8 cellular contexts compared by ENCODE assay signal in the genomic region with DNA sequence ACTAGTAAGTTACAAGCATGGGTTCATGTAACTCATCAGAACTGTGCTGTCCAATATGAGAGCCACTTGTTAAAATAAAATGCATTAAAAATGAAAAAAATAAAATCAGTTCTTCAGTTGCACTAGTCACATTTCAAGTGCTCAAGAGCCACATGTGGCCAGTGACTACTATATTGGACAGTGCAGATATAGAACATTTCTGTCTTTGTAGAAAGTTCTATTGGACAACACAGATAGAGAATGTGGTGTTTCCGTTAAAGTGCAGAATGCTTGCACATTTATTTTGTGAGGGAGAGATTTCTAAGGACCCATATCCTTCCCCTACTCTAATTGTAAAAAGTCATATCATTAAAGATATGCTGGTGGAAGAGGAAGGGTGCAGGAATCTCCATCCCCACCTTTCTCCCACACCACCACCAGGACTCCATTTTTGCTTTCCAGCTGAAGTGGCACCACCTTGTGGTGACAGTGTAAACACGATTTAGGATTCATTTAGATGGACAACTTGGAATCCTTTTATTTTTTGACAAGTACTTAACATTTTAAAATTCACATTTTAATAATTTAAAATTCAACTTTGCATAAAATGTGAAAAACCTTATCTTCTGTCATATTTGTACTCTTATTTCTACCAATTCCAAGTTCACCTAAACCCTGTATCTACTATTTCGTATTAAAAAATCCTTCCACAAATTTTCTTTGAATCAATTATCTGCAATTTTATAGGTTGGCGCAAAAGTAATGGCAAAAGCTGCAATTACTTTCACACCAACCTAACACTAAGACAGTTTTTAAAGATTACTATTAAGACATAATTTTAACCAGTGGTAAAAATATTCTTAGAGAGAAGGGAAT. TPM values are rescaled to one million over a fixed set of nuclear protein-coding genes. Genes with fewer than 3 reads are reported as not detected.
A peak's percentile ranks its signal among the peaks of the same experiment; 100 is the strongest.
DNase-seq lines count a peak whose midpoint lies in the region; FAIRE-seq and TF ChIP-seq lines count a peak whose summit lies in the region.

No MANE protein-coding gene starts in this region.

- H3K4me1 Mint-ChIP-seq in T-helper 2 cell treated with Interferon-gamma antibody and Interleukin-4, amounts not matched to agents 5 μg/mL and 100 μg/mL, for 36 hours (ENCODE audit: low read depth), result no peaks in the 10 kb centered on the region

- no peak overlapping the region for H3K4me3 Mint-ChIP-seq in T-helper 2 cell treated with Interferon-gamma antibody and Interleukin-4, amounts not matched to agents 5 μg/mL and 100 μg/mL, for 36 hours

- DNase-seq in COLO829 (ENCODE audit: low spot score) (peak; percentile 65), GM20000 (ENCODE audit: low spot score) (peak; percentile 26), NCI-H526 treated with DMSO at 0.1 percent for 48 hours (lab: John Stamatoyannopoulos, UW) (peak; percentile 7), bronchial epithelial cell (ENCODE audit: low read depth) (peak; percentile 61), left kidney (ENCODE audit: low read depth, low spot score) (peak; percentile 83), lower leg skin (ENCODE audit: low spot score in 2 of 2) (no peak)
- no peak for DNase-seq in effector memory CD4-positive, alpha-beta T cell
- DNase-seq in T-helper 2 cell treated with Interferon-gamma antibody and Interleukin-4, amounts not matched to agents 5 μg/mL and 100 μg/mL, for 36 hours (ENCODE audit: low spot score), result no peak

- H3K36me3 Mint-ChIP-seq in T-helper 2 cell treated with Interferon-gamma antibody and Interleukin-4, amounts not matched to agents 5 μg/mL and 100 μg/mL, for 36 hours (ENCODE audit: low read depth), result peaks cover 2% of the 10 kb centered on the region

- no peaks in the 10 kb centered on the region for H3K27me3 ChIP-seq in bronchial epithelial cell (ENCODE audit: control insufficient read depth, insufficient read depth, low read length)
- H3K27me3 ChIP-seq in effector memory CD4-positive, alpha-beta T cell (replicated peaks; ENCODE audit: control insufficient read depth, insufficient read depth, low read length, poor library complexity, severe bottlenecking), result no peaks in the 10 kb centered on the region

- H3K9me3 ChIP-seq in effector memory CD4-positive, alpha-beta T cell (ENCODE audit: control insufficient read depth, low read length), result no peaks in the 10 kb centered on the region

- no peak overlapping the region for H3K4me3 ChIP-seq in bronchial epithelial cell (ENCODE audit: low read depth, low read length)
- no peak overlapping the region for H3K4me3 ChIP-seq in lower leg skin (ENCODE audit: low read depth, poor library complexity, severe bottlenecking)
- no peak overlapping the region for H3K4me3 ChIP-seq in effector memory CD4-positive, alpha-beta T cell (ENCODE audit: insufficient read depth, low read depth, low read length, poor library complexity, severe bottlenecking)

- H3K36me3 ChIP-seq in bronchial epithelial cell (ENCODE audit: control insufficient read depth, insufficient read depth, low read length), result no peaks in the 10 kb centered on the region
- H3K36me3 ChIP-seq in effector memory CD4-positive, alpha-beta T cell (ENCODE audit: control insufficient read depth, insufficient read depth, low read length), result peaks cover 16% of the 10 kb centered on the region

- H3K9me3 Mint-ChIP-seq in T-helper 2 cell treated with Interferon-gamma antibody and Interleukin-4, amounts not matched to agents 5 μg/mL and 100 μg/mL, for 36 hours, result no peaks in the 10 kb centered on the region

- no peak overlapping the region for H3K27ac ChIP-seq in effector memory CD4-positive, alpha-beta T cell (ENCODE audit: insufficient read depth, low read length, poor library complexity, severe bottlenecking)

- no peak overlapping the region for H3K27ac Mint-ChIP-seq in T-helper 2 cell treated with Interferon-gamma antibody and Interleukin-4, amounts not matched to agents 5 μg/mL and 100 μg/mL, for 36 hours

- TF ChIP-seq CTCF in GM20000 (IDR thresholded peaks at IDR 0.05; ENCODE audit: extremely low read depth, missing control alignments) (peak; percentile 33), bronchial epithelial cell (IDR thresholded peaks at IDR 0.05; ENCODE audit: insufficient read depth, low read length, severe bottlenecking) (peak; percentile 63), lower leg skin (IDR thresholded peaks at IDR 0.05) (peak in 1 of 3 donors; percentile 19)

- H3K27me3 Mint-ChIP-seq in T-helper 2 cell treated with Interferon-gamma antibody and Interleukin-4, amounts not matched to agents 5 μg/mL and 100 μg/mL, for 36 hours (ENCODE audit: low read depth), result no peaks in the 10 kb centered on the region

- no peaks in the 10 kb centered on the region for H3K4me1 ChIP-seq in effector memory CD4-positive, alpha-beta T cell (ENCODE audit: control insufficient read depth, insufficient read depth, low read length, poor library complexity, severe bottlenecking)

- FAIRE-seq in bronchial epithelial cell (lab: Jason Lieb, UNC), result no peak

- 77 to 79% methylated on average over 4 of the region's 4 CpGs for WGBS in lower leg skin, 2 donors

- intact Hi-C loops in lower leg skin (cut with DNase I; ENCODE audit: low total_unique reads), result no loop called here

- TF ChIP-seq POLR2A in lower leg skin (IDR thresholded peaks at IDR 0.05), result no peak

RNA-seq across cellular contexts. Expression of a gene that starts 9.4 kb away (rescaled TPM):
- total RNA-seq in bronchial epithelial cell, result 0.13 and 0.26 TPM in 2 replicates
- total RNA-seq in lower leg skin, result 10 to 100 TPM; 10.2 to 24.8 (median 18.8) TPM

Comparison
In these comparisons a context has a peak if more than half of its experiments do, and no peak if none do; other contexts are left out.
1. DNase-seq: peak in COLO829 (single experiment), GM20000 (single experiment), NCI-H526 treated with DMSO at 0.1 percent for 48 hours (single experiment), bronchial epithelial cell (single experiment) and left kidney (single experiment); none in lower leg skin (0 of 2), effector memory CD4-positive, alpha-beta T cell (0 of 3) and T-helper 2 cell treated with Interferon-gamma antibody and Interleukin-4, amounts not matched to agents 5 μg/mL and 100 μg/mL, for 36 hours (single experiment).